Comparison of ENCODE assay signal across 2 cellular contexts in genomic region chr11:30774451-30774850, GRCh38.
TF ChIP-seq lines count a peak whose summit lies in the region.

No MANE protein-coding gene starts in this region.

TF ChIP-seq in GM23338, 12 proteins besides CTCF, POLR2A, EP300 and RAD21:
- no peak for TF ChIP-seq ZNF331 (CRISPR knock-in tag; IDR thresholded peaks at IDR 0.05; ENCODE audit: low read depth)
- no peak for TF ChIP-seq JUNB (IDR thresholded peaks at IDR 0.05; ENCODE audit: unreplicated experiment)
- TF ChIP-seq CREB1 (CRISPR knock-in tag; IDR thresholded peaks at IDR 0.05; ENCODE audit: low read depth): no peak
- TF ChIP-seq REST (IDR thresholded peaks at IDR 0.05; ENCODE audit: unreplicated experiment): no peak
- no peak for TF ChIP-seq ZNF462 (CRISPR knock-in tag; IDR thresholded peaks at IDR 0.05)
- no peak for TF ChIP-seq EZH2 (IDR thresholded peaks at IDR 0.05; ENCODE audit: low read depth, unreplicated experiment)
- no peak for TF ChIP-seq ETS1 (IDR thresholded peaks at IDR 0.05)
- TF ChIP-seq ZNF114 (CRISPR knock-in tag; IDR thresholded peaks at IDR 0.05): no peak
- no peak for TF ChIP-seq EZH2phosphoT487 (IDR thresholded peaks at IDR 0.05; ENCODE audit: unreplicated experiment)
- TF ChIP-seq STAT1 (IDR thresholded peaks at IDR 0.05; ENCODE audit: unreplicated experiment): no peak
- TF ChIP-seq NANOG (IDR thresholded peaks at IDR 0.05; ENCODE audit: borderline replicate concordance): no peak
- no peak for TF ChIP-seq POLR2AphosphoS5 (IDR thresholded peaks at IDR 0.05; ENCODE audit: low read depth)

TF ChIP-seq in H1, 55 proteins besides CTCF, POLR2A, EP300 and RAD21:
- no peak for TF ChIP-seq GABPA (IDR thresholded peaks at IDR 0.05; ENCODE audit: borderline replicate concordance, insufficient read depth, low read length)
- no peak for TF ChIP-seq MAX (IDR thresholded peaks at IDR 0.05)
- no peak for TF ChIP-seq CREB1 (IDR thresholded peaks at IDR 0.05)
- TF ChIP-seq MAFK (IDR thresholded peaks at IDR 0.05; ENCODE audit: low read depth, low read length): no peak
- TF ChIP-seq SUZ12 (IDR thresholded peaks at IDR 0.05; ENCODE audit: low read length): no peak
- no peak for TF ChIP-seq SAP30 (IDR thresholded peaks at IDR 0.05; ENCODE audit: insufficient read depth, insufficient replicate concordance, low read length)
TF ChIP-seq in H1: peak in this region for 0.
